ENCODE assay signal across 22 cellular contexts in genomic region chr16:58177347-58177710, GRCh38. TPM values are rescaled to one million over a fixed set of nuclear protein-coding genes. Genes with fewer than 3 reads are reported as not detected.
DNase-seq lines count a peak whose midpoint lies in the region; ATAC-seq and TF ChIP-seq lines count a peak whose summit lies in the region.
"Had no signal": no experiment of that assay in that cellular context is flagged by ENCODE, and none has a peak within 500 bp of the region (broad histone marks: within the 10 kb centered on the region; RNA-seq: fewer than 3 reads in every experiment).

No MANE protein-coding gene starts in this region.

- no peak overlapping the region for H2BK120ac ChIP-seq in mesenchymal stem cell (ENCODE audit: low read depth, low read length)

- peaks cover 83% of the 10 kb centered on the region for H3K36me3 Mint-ChIP-seq in CD4-positive, alpha-beta T cell (ENCODE audit: low read depth)
- peaks cover 66% of the 10 kb centered on the region for H3K36me3 Mint-ChIP-seq in activated CD8-positive, alpha-beta T cell treated with anti-CD3 and anti-CD28 coated beads for 36 hours (ENCODE audit: low read depth)
- peaks cover 51% of the 10 kb centered on the region for H3K36me3 Mint-ChIP-seq in WTC11

- TF ChIP-seq CTCF in CD4-positive, alpha-beta T cell (IDR thresholded peaks at IDR 0.05): no peak
- no peak for TF ChIP-seq CTCF in activated CD8-positive, alpha-beta T cell treated with anti-CD3 and anti-CD28 coated beads for 36 hours (IDR thresholded peaks at IDR 0.05)
- TF ChIP-seq CTCF in Peyer's patch (IDR thresholded peaks at IDR 0.05) (no peak), WTC11 (IDR thresholded peaks at IDR 0.05) (no peak)

- H2AFZ ChIP-seq in mesenchymal stem cell (ENCODE audit: low read depth, low read length): peak overlapping the region; percentile 44

- H3K9me3 ChIP-seq in CD4-positive, alpha-beta T cell (ENCODE audit: control insufficient read depth, low read length): no peaks in the 10 kb centered on the region
- H3K9me3 ChIP-seq in mesenchymal stem cell (ENCODE audit: control insufficient read depth, low read length) (no peaks in the 10 kb centered on the region), Peyer's patch (no peaks in the 10 kb centered on the region)
- H3K9me3 ChIP-seq: heart right ventricle, left ventricle myocardium inferior had no signal

- H3K4me1 ChIP-seq in mesenchymal stem cell (ENCODE audit: control insufficient read depth, insufficient read depth, low read depth, low read length) (no peaks in the 10 kb centered on the region), Peyer's patch (no peaks in the 10 kb centered on the region)

- no peak overlapping the region for H2AK5ac ChIP-seq in mesenchymal stem cell (ENCODE audit: low read length, severe bottlenecking)

- peak overlapping the region; percentile 86 for H3K27ac Mint-ChIP-seq in CD4-positive, alpha-beta T cell
- peak overlapping the region; percentile 83 for H3K27ac Mint-ChIP-seq in activated CD8-positive, alpha-beta T cell treated with anti-CD3 and anti-CD28 coated beads for 36 hours
- H3K27ac Mint-ChIP-seq in WTC11: no peak overlapping the region

- intact Hi-C loops in CD4-positive, alpha-beta T cell (cut with DNase I, micrococcal nuclease): no loop called here
- intact Hi-C loops in activated CD8-positive, alpha-beta T cell treated with anti-CD3 and anti-CD28 coated beads for 36 hours (cut with micrococcal nuclease): no loop called here

- H3K4me1 Mint-ChIP-seq in CD4-positive, alpha-beta T cell (ENCODE audit: low read depth): peaks cover 63% of the 10 kb centered on the region
- peaks cover 45% of the 10 kb centered on the region for H3K4me1 Mint-ChIP-seq in activated CD8-positive, alpha-beta T cell treated with anti-CD3 and anti-CD28 coated beads for 36 hours (ENCODE audit: low read depth)
- H3K4me1 Mint-ChIP-seq in WTC11: no peaks in the 10 kb centered on the region

- no peak overlapping the region for H3K4me2 ChIP-seq in mesenchymal stem cell (ENCODE audit: low read length, poor library complexity, severe bottlenecking)
- H3K4me2 ChIP-seq: smooth muscle cell had no signal

- H3K36me3 ChIP-seq in mesenchymal stem cell (ENCODE audit: control insufficient read depth in 1 of 2, insufficient read depth in 2 of 2, low read depth in 1 of 2, low read length in 2 of 2) (peaks cover 23 to 86% of the 10 kb centered on the region in 2 experiments), Peyer's patch (peaks cover 0 to 44% (median 0%) of the 10 kb centered on the region in 3 donors)

- POLR2A ChIA-PET in CD4-positive, alpha-beta T cell (lab: Charles Lee): interaction anchor here (0.9 to 1.6 kb wide), 4 partner anchors 9 to 72 kb away, joined by 3 to 11 read pairs (median 6); partner anchors contain the start of gene CFAP20
- POLR2A ChIA-PET in activated CD8-positive, alpha-beta T cell treated with anti-CD3 and anti-CD28 coated beads for 36 hours (lab: Charles Lee): interaction anchor here (1.1 to 2.2 kb wide), 4 partner anchors 25 to 73 kb away, joined by 3 to 9 read pairs (median 6); partner anchors contain the start of gene CFAP20
- POLR2A ChIA-PET in WTC11 (lab: Charles Lee): no interaction called here

- H3K27ac ChIP-seq in CD4-positive, alpha-beta T cell (ENCODE audit: low read depth, low read length): no peak overlapping the region
- H3K27ac ChIP-seq in mesenchymal stem cell (ENCODE audit: low read length, poor library complexity, severe bottlenecking) (no peak overlapping the region), Peyer's patch (no peak overlapping the region)
- H3K27ac ChIP-seq: cardiac muscle cell, heart right ventricle had no signal

- no peak overlapping the region for H3K18ac ChIP-seq in mesenchymal stem cell (ENCODE audit: low read depth in 1 of 2, low read length in 2 of 2)

- H3K9me3 Mint-ChIP-seq in CD4-positive, alpha-beta T cell: no peaks in the 10 kb centered on the region
- no peaks in the 10 kb centered on the region for H3K9me3 Mint-ChIP-seq in activated CD8-positive, alpha-beta T cell treated with anti-CD3 and anti-CD28 coated beads for 36 hours
- no peaks in the 10 kb centered on the region for H3K9me3 Mint-ChIP-seq in WTC11

- no peak overlapping the region for H4K8ac ChIP-seq in mesenchymal stem cell (ENCODE audit: low read length)

- 90% methylated on average over 1 of the region's 1 CpG for WGBS in mesenchymal stem cell

- peaks cover 37% of the 10 kb centered on the region for H3K79me1 ChIP-seq in mesenchymal stem cell (replicated peaks; ENCODE audit: low read length, poor library complexity, severe bottlenecking)

- no peak for DNase-seq in activated CD4-positive, CD25-positive, alpha-beta regulatory T cell treated with anti-CD3 and anti-CD28 coated beads, Interleukin-2, amount 50 U/mL, for 72 hours
- DNase-seq in CD4-positive, alpha-beta T cell: no peak
- DNase-seq in activated CD8-positive, alpha-beta T cell treated with anti-CD3 and anti-CD28 coated beads for 36 hours: peak; percentile 79
- DNase-seq in mesenchymal stem cell: no peak
- DNase-seq in Peyer's patch: no peak
- DNase-seq in NCI-H146 treated with DMSO at 0.1 percent for 48 hours (lab: John Stamatoyannopoulos, UW; ENCODE audit: unreplicated experiment): no peak
- DNase-seq in WTC11 (ENCODE audit: low spot score): no peak
- DNase-seq: 8988T; activated CD4-positive, CD25-positive, alpha-beta regulatory T cell; amygdala; dermis blood vessel endothelial cell; heart right ventricle; KG1; left ventricle myocardium inferior; NCI-H187 treated with DMSO at 0.1 percent for 48 hours; NCI-H774; PC-3; SIG-M5; stimulated activated CD4-positive, alpha-beta T cell treated with anti-CD3 and anti-CD28 coated beads, Interleukin-4, amount 100 ng/mL, for 1 hour had no signal

- H2BK12ac ChIP-seq in mesenchymal stem cell (ENCODE audit: low read length in 2 of 2): no peak overlapping the region

- no peak for TF ChIP-seq POLR2A in Peyer's patch (IDR thresholded peaks at IDR 0.05)

- H2BK5ac ChIP-seq in mesenchymal stem cell (ENCODE audit: low read depth, low read length, poor library complexity, severe bottlenecking): no peak overlapping the region

- H3K14ac ChIP-seq in mesenchymal stem cell (ENCODE audit: low read length in 2 of 2): no peak overlapping the region

- no peak overlapping the region for H2BK15ac ChIP-seq in mesenchymal stem cell (ENCODE audit: low read depth, poor library complexity, severe bottlenecking)

- H3K4me3 Mint-ChIP-seq in CD4-positive, alpha-beta T cell: peak overlapping the region; percentile 43
- H3K4me3 Mint-ChIP-seq in activated CD8-positive, alpha-beta T cell treated with anti-CD3 and anti-CD28 coated beads for 36 hours: peak overlapping the region; percentile 31
- no peak overlapping the region for H3K4me3 Mint-ChIP-seq in WTC11

- H3K4ac ChIP-seq in mesenchymal stem cell (ENCODE audit: low read depth in 1 of 2, low read length in 2 of 2): no peak overlapping the region

- CTCF ChIA-PET in CD4-positive, alpha-beta T cell (lab: Charles Lee): no interaction called here
- CTCF ChIA-PET in activated CD8-positive, alpha-beta T cell treated with anti-CD3 and anti-CD28 coated beads for 36 hours (lab: Charles Lee): interaction anchor here (1.1 to 2.3 kb wide), 5 partner anchors 16 to 80 kb away, joined by 4 to 9 read pairs (median 5); partner anchors contain the start of gene CFAP20
- CTCF ChIA-PET in WTC11 (lab: Charles Lee): interaction anchor here (0.5 kb wide), 1 partner anchor 32 kb away, joined by 4 read pairs; no protein-coding TSS in a partner anchor

- H3K23ac ChIP-seq in mesenchymal stem cell (ENCODE audit: low read length in 2 of 2): no peak overlapping the region

- no peaks in the 10 kb centered on the region for H3K27me3 Mint-ChIP-seq in CD4-positive, alpha-beta T cell
- H3K27me3 Mint-ChIP-seq in activated CD8-positive, alpha-beta T cell treated with anti-CD3 and anti-CD28 coated beads for 36 hours: no peaks in the 10 kb centered on the region
- H3K27me3 Mint-ChIP-seq in WTC11 (ENCODE audit: low read depth): no peaks in the 10 kb centered on the region

- no peak overlapping the region for H3K9ac ChIP-seq in mesenchymal stem cell (ENCODE audit: low read length)

- no peak overlapping the region for H4K91ac ChIP-seq in mesenchymal stem cell (ENCODE audit: low read length)

- no peaks in the 10 kb centered on the region for H3K27me3 ChIP-seq in CD4-positive, alpha-beta T cell (ENCODE audit: control insufficient read depth, insufficient read depth, low read length)
- H3K27me3 ChIP-seq in mesenchymal stem cell (ENCODE audit: control insufficient read depth in 1 of 2, insufficient read depth in 1 of 2, low read length in 2 of 2) (no peaks in the 10 kb centered on the region), Peyer's patch (no peaks in the 10 kb centered on the region)
- H3K27me3 ChIP-seq: cardiac muscle cell, heart right ventricle had no signal

- H3K4me3 ChIP-seq in mesenchymal stem cell (ENCODE audit: insufficient read depth in 1 of 2, low read depth in 1 of 2, low read length in 2 of 2): no peak overlapping the region
- H3K4me3 ChIP-seq in Peyer's patch: no peak overlapping the region
- H3K4me3 ChIP-seq: cardiac muscle cell, heart right ventricle, left ventricle myocardium inferior, smooth muscle cell had no signal

- peak; percentile 65 to 70 for ATAC-seq in activated CD4-positive, CD25-positive, alpha-beta regulatory T cell treated with anti-CD3 and anti-CD28 coated beads, Interleukin-2, amount 50 U/mL, for 24 hours
- ATAC-seq in CD4-positive, alpha-beta T cell (ENCODE audit: poor library complexity): peak; percentile 47
- peak; percentile 74 for ATAC-seq in activated CD8-positive, alpha-beta T cell treated with anti-CD3 and anti-CD28 coated beads for 36 hours
- no peak for ATAC-seq in WTC11
- ATAC-seq: PC-3 had no signal

TF ChIP-seq in WTC11, 78 proteins besides CTCF, POLR2A, EP300 and RAD21 (continues in another document):
- TF ChIP-seq ZNF416 (CRISPR knock-in tag; IDR thresholded peaks at IDR 0.05): no peak
- TF ChIP-seq EMX1 (CRISPR knock-in tag; IDR thresholded peaks at IDR 0.05): no peak

RNA-seq across cellular contexts. Expression of gene CSNK2A2, which starts 20.6 kb away (rescaled TPM):
- total RNA-seq in CD4-positive, alpha-beta T cell: 10 to 100 TPM; 49.0 to 51.0 TPM
- total RNA-seq in activated CD8-positive, alpha-beta T cell treated with anti-CD3 and anti-CD28 coated beads for 36 hours: 10 to 100 TPM; 97.5 to 99.0 TPM
- polyA plus RNA-seq in mesenchymal stem cell (2013, experiment 1 of 2): 47.4 TPM
- polyA plus RNA-seq in mesenchymal stem cell (2013, experiment 2 of 2): 45.7 TPM
- total RNA-seq in Peyer's patch: 10 to 100 TPM; 25.1 to 36.4 (median 29.6) TPM
- total RNA-seq in WTC11 (2021): 113 to 118 TPM (median 114 TPM) in 3 replicates

RNA-seq across cellular contexts. Expression of gene CFAP20, which starts 48.1 kb away (rescaled TPM):
- 100 to 1,000 TPM; 250 to 261 TPM for total RNA-seq in CD4-positive, alpha-beta T cell
- 10 to 100 TPM; 36.5 to 40.4 TPM for total RNA-seq in activated CD8-positive, alpha-beta T cell treated with anti-CD3 and anti-CD28 coated beads for 36 hours
- 44.9 TPM for polyA plus RNA-seq in mesenchymal stem cell (2013, experiment 1 of 2)
- 45.4 TPM for polyA plus RNA-seq in mesenchymal stem cell (2013, experiment 2 of 2)
- 10 to 100 TPM in 3 of 4 donors, 1 to 10 TPM in 1; 5.8 to 47.7 (median 31.1) TPM for total RNA-seq in Peyer's patch
- total RNA-seq in WTC11 (2021): 41.9 to 46.9 TPM (median 42.4 TPM) in 3 replicates
